8 cellular contexts compared by ENCODE assay signal in genomic region chr3:190225186-190225692, GRCh38.
DNase-seq lines count a peak whose midpoint lies in the region; ATAC-seq, FAIRE-seq and TF ChIP-seq lines count a peak whose summit lies in the region.

No MANE protein-coding gene starts in this region.

- no peak for TF ChIP-seq POLR2A in GM18505 (IDR thresholded peaks at IDR 0.05; ENCODE audit: borderline replicate concordance, extremely low read depth, insufficient read depth, insufficient read length)

- H3K27me3 ChIP-seq in foreskin keratinocyte, result no peaks in the 10 kb centered on the region
- no peaks in the 10 kb centered on the region for H3K27me3 ChIP-seq in thoracic aorta (replicated peaks; ENCODE audit: insufficient read depth)

- no peaks in the 10 kb centered on the region for H3K9me3 ChIP-seq in thoracic aorta

- ATAC-seq in GM18868 (IDR thresholded peaks at IDR 0.05; ENCODE audit: unreplicated experiment), result peak; percentile 42
- ATAC-seq in foreskin keratinocyte, result no peak
- peak; percentile 46 for ATAC-seq in thoracic aorta (ENCODE audit: insufficient number of reproducible peaks, low FRiP score, low read depth)
- no peak for ATAC-seq in GM18909 (IDR thresholded peaks at IDR 0.05; ENCODE audit: poor library complexity, unreplicated experiment)
- no peak for ATAC-seq in GM18505 (IDR thresholded peaks at IDR 0.05; ENCODE audit: unreplicated experiment)

- no peaks in the 10 kb centered on the region for H3K36me3 ChIP-seq in thoracic aorta

- H3K4me3 ChIP-seq in thoracic aorta, result no peak overlapping the region

- peak overlapping the region; percentile 41 for H3K27ac ChIP-seq in foreskin keratinocyte
- no peak overlapping the region for H3K27ac ChIP-seq in thoracic aorta

- H3K4me1 ChIP-seq in foreskin keratinocyte (peaks cover 8% of the 10 kb centered on the region), thoracic aorta (ENCODE audit: control insufficient read depth in 1 of 2, low read depth in 2 of 2) (no peaks in the 10 kb centered on the region)

- TF ChIP-seq CTCF in foreskin keratinocyte (conservative IDR thresholded peaks at IDR 0.05) (peak; percentile 76), thoracic aorta (IDR thresholded peaks at IDR 0.05) (peak; percentile 22)

- peak; percentile 47 to 67 for DNase-seq in AML-193 (lab: John Stamatoyannopoulos, UW)
- DNase-seq in RCC 7860 (ENCODE audit: low spot score), result peak; percentile 45
- DNase-seq in foreskin keratinocyte, result peak in 1 of 2 donors; percentile 45
- no peak for DNase-seq in thoracic aorta (ENCODE audit: low spot score)
- DNase-seq in activated CD4-positive, alpha-beta T cell treated with anti-CD3 and anti-CD28 coated beads, Interleukin-2, amount 50 U/mL, for 48 hours, result no peak

- peak; percentile 70 for FAIRE-seq in RCC 7860 (lab: Jason Lieb, UNC)

Comparison
In these comparisons a context has a peak if more than half of its experiments do, and no peak if none do; other contexts are left out.
1. DNase-seq: peak in AML-193 (2 of 2) and RCC 7860 (single experiment); none in thoracic aorta (single experiment) and activated CD4-positive, alpha-beta T cell treated with anti-CD3 and anti-CD28 coated beads, Interleukin-2, amount 50 U/mL, for 48 hours (0 of 2).
2. ATAC-seq: peak in GM18868 (single experiment) and thoracic aorta (single experiment); none in foreskin keratinocyte (single experiment), GM18909 (single experiment) and GM18505 (single experiment).